ENCODE assay signal across 35 cellular contexts in genomic region chr4:162640152-162640551, GRCh38.
"Had no signal": no experiment of that assay in that cellular context is flagged by ENCODE, and none has a peak within 500 bp of the region (broad histone marks: within the 10 kb centered on the region; RNA-seq: fewer than 3 reads in every experiment).

No MANE protein-coding gene starts in this region.

- DNase-seq: activated B cell treated with CpG ODN at 0.5 μM for 24 hours; activated CD4-positive, alpha-beta memory T cell treated with anti-CD3 and anti-CD28 coated beads for 36 hours; activated CD4-positive, alpha-beta T cell treated with anti-CD3 and anti-CD28 coated beads for 4 hours; activated CD4-positive, alpha-beta T cell treated with anti-CD3 and anti-CD28 coated beads, Interleukin-2, amount 10 ng/mL, durations not matched to agents 24 days and 14 days; activated CD4-positive, alpha-beta T cell treated with anti-CD3 and anti-CD28 coated beads, Interleukin-2, amount 50 U/mL, for 1 hour; activated CD4-positive, alpha-beta T cell treated with anti-CD3 and anti-CD28 coated beads, Interleukin-2, amount 50 U/mL, for 4 hours; activated CD4-positive, CD25-positive, alpha-beta regulatory T cell treated with anti-CD3 and anti-CD28 coated beads, Interleukin-2, amount 50 U/mL, for 72 hours; activated CD8-positive, alpha-beta memory T cell treated with anti-CD3 and anti-CD28 coated beads, Interleukin-2, amount 50 U/mL, for 4 hours; activated CD8-positive, alpha-beta T cell treated with anti-CD3 and anti-CD28 coated beads for 36 hours; activated effector memory CD4-positive, alpha-beta T cell treated with anti-CD3 and anti-CD28 coated beads, Interleukin-2, amount 50 U/mL, for 16 hours; activated gamma-delta T cell treated with Interleukin-2 at 50 U/mL for 16 hours; activated naive CD4-positive, alpha-beta T cell; activated naive CD4-positive, alpha-beta T cell treated with anti-CD3 and anti-CD28 coated beads for 36 hours; activated naive CD4-positive, alpha-beta T cell treated with anti-CD3 and anti-CD28 coated beads, Interleukin-2, amount 50 U/mL, for 16 hours; activated naive CD8-positive, alpha-beta T cell treated with anti-CD3 and anti-CD28 coated beads for 36 hours; activated T-cell treated with anti-CD3 and anti-CD28 coated beads for 4 hours; activated T-cell treated with anti-CD3 and anti-CD28 coated beads, Interleukin-2, amount 50 U/mL, for 1 hour; activated T-cell treated with anti-CD3 and anti-CD28 coated beads, Interleukin-2, amount 50 U/mL, for 4 hours; activated T-cell treated with anti-CD3 and anti-CD28 coated beads, Interleukin-2, amount 50 U/mL, for 72 hours; adrenal gland; amniotic stem cell; aorta; body of pancreas; brain microvascular endothelial cell; central memory CD4-positive, alpha-beta T cell; T-helper 1 cell; T-helper 2 cell; T-helper 9 cell had no signal

- H3K27ac Mint-ChIP-seq: activated B cell treated with CpG ODN at 0.5 μM for 24 hours; activated CD4-positive, alpha-beta memory T cell treated with anti-CD3 and anti-CD28 coated beads for 36 hours; activated CD4-positive, alpha-beta T cell treated with anti-CD3 and anti-CD28 coated beads, Interleukin-2, amount 10 ng/mL, durations not matched to agents 24 days and 14 days; activated CD8-positive, alpha-beta T cell treated with anti-CD3 and anti-CD28 coated beads for 36 hours; activated naive CD4-positive, alpha-beta T cell treated with anti-CD3 and anti-CD28 coated beads for 36 hours; activated naive CD4-positive, alpha-beta T cell treated with anti-CD3 and anti-CD28 coated beads, Interleukin-2, amount 50 U/mL, for 72 hours; activated naive CD8-positive, alpha-beta T cell treated with anti-CD3 and anti-CD28 coated beads for 36 hours; activated T-cell treated with anti-CD3 and anti-CD28 coated beads, Interleukin-2, amount 50 U/mL, for 72 hours; activated T-helper 1 cell treated with anti-CD3 and anti-CD28 coated beads, Interleukin-12 subunit alpha, Interleukin-12 subunit beta, Interleukin-2, Interleukin-4 antibody, amounts not matched to agents 30 ng/mL and 10 ng/mL and 1 ng/mL, durations not matched to agents 14 hours and 24 hours and 36 hours; activated T-helper 17 cell treated with anti-CD3 and anti-CD28 coated beads, Interleukin-2, amount 50 U/mL, for 72 hours; T-helper 1 cell treated with Interleukin-12 subunit alpha and Interleukin-12 subunit beta and Interleukin-4 antibody, amounts not matched to agents 30 μg/mL and 1 μg/mL, for 36 hours; T-helper 2 cell treated with Interferon-gamma antibody and Interleukin-4, amounts not matched to agents 5 μg/mL and 100 μg/mL, for 36 hours had no signal

- H3K27me3 Mint-ChIP-seq: activated B cell treated with CpG ODN at 0.5 μM for 24 hours; activated CD4-positive, alpha-beta memory T cell treated with anti-CD3 and anti-CD28 coated beads for 36 hours; activated CD4-positive, alpha-beta T cell treated with anti-CD3 and anti-CD28 coated beads, Interleukin-2, amount 10 ng/mL, durations not matched to agents 24 days and 14 days; activated CD8-positive, alpha-beta T cell treated with anti-CD3 and anti-CD28 coated beads for 36 hours; activated naive CD8-positive, alpha-beta T cell treated with anti-CD3 and anti-CD28 coated beads for 36 hours; activated T-helper 17 cell treated with anti-CD3 and anti-CD28 coated beads, Interleukin-2, amount 50 U/mL, for 72 hours had no signal

- H3K27me3 ChIP-seq: adrenal gland, body of pancreas, brain microvascular endothelial cell, breast epithelium had no signal

- H3K4me1 Mint-ChIP-seq: activated B cell treated with CpG ODN at 0.5 μM for 24 hours; activated CD4-positive, alpha-beta T cell treated with anti-CD3 and anti-CD28 coated beads, Interleukin-2, amount 10 ng/mL, durations not matched to agents 24 days and 14 days; activated naive CD8-positive, alpha-beta T cell treated with anti-CD3 and anti-CD28 coated beads for 36 hours; activated T-helper 17 cell treated with anti-CD3 and anti-CD28 coated beads, Interleukin-2, amount 50 U/mL, for 72 hours had no signal

- H3K36me3 Mint-ChIP-seq: activated CD4-positive, alpha-beta memory T cell treated with anti-CD3 and anti-CD28 coated beads for 36 hours; activated naive CD4-positive, alpha-beta T cell treated with anti-CD3 and anti-CD28 coated beads, Interleukin-2, amount 50 U/mL, for 72 hours; activated naive CD8-positive, alpha-beta T cell treated with anti-CD3 and anti-CD28 coated beads for 36 hours had no signal

- H3K4me1 ChIP-seq: adrenal gland, body of pancreas, breast epithelium had no signal

- H3K4me3 Mint-ChIP-seq: activated B cell treated with CpG ODN at 0.5 μM for 24 hours; activated CD4-positive, alpha-beta memory T cell treated with anti-CD3 and anti-CD28 coated beads for 36 hours; activated CD4-positive, alpha-beta T cell treated with anti-CD3 and anti-CD28 coated beads, Interleukin-2, amount 10 ng/mL, durations not matched to agents 24 days and 14 days; activated CD8-positive, alpha-beta T cell treated with anti-CD3 and anti-CD28 coated beads for 36 hours; activated naive CD4-positive, alpha-beta T cell treated with anti-CD3 and anti-CD28 coated beads for 36 hours; activated naive CD8-positive, alpha-beta T cell treated with anti-CD3 and anti-CD28 coated beads for 36 hours; activated T-cell treated with anti-CD3 and anti-CD28 coated beads, Interleukin-2, amount 50 U/mL, for 4 hours; activated T-cell treated with anti-CD3 and anti-CD28 coated beads, Interleukin-2, amount 50 U/mL, for 72 hours; activated T-helper 1 cell treated with anti-CD3 and anti-CD28 coated beads, Interleukin-12 subunit alpha, Interleukin-12 subunit beta, Interleukin-2, Interleukin-4 antibody, amounts not matched to agents 30 ng/mL and 10 ng/mL and 1 ng/mL, durations not matched to agents 14 hours and 24 hours and 36 hours; activated T-helper 17 cell treated with anti-CD3 and anti-CD28 coated beads, Interleukin-2, amount 50 U/mL, for 72 hours; T-helper 1 cell treated with Interleukin-12 subunit alpha and Interleukin-12 subunit beta and Interleukin-4 antibody, amounts not matched to agents 30 μg/mL and 1 μg/mL, for 36 hours; T-helper 2 cell treated with Interferon-gamma antibody and Interleukin-4, amounts not matched to agents 5 μg/mL and 100 μg/mL, for 36 hours had no signal

- H3K9me3 ChIP-seq: adrenal gland, body of pancreas, breast epithelium had no signal

- H3K27ac ChIP-seq: adrenal gland, body of pancreas, brain microvascular endothelial cell, breast epithelium, VCaP had no signal

- ATAC-seq: activated CD8-positive, alpha-beta T cell treated with anti-CD3 and anti-CD28 coated beads for 36 hours; activated naive CD4-positive, alpha-beta T cell treated with anti-CD3 and anti-CD28 coated beads, Interleukin-2, amount 50 U/mL, for 72 hours; activated T-cell treated with anti-CD3 and anti-CD28 coated beads, Interleukin-2, amount 50 U/mL, for 4 hours; activated T-cell treated with anti-CD3 and anti-CD28 coated beads, Interleukin-2, amount 50 U/mL, for 72 hours; activated T-helper 17 cell treated with anti-CD3 and anti-CD28 coated beads, Interleukin-2, amount 50 U/mL, for 72 hours; body of pancreas had no signal

- H3K4me3 ChIP-seq: adrenal gland, body of pancreas, breast epithelium had no signal

- H3K9me3 Mint-ChIP-seq: activated B cell treated with CpG ODN at 0.5 μM for 24 hours; activated CD4-positive, alpha-beta T cell treated with anti-CD3 and anti-CD28 coated beads, Interleukin-2, amount 10 ng/mL, durations not matched to agents 24 days and 14 days; activated naive CD8-positive, alpha-beta T cell treated with anti-CD3 and anti-CD28 coated beads for 36 hours; activated T-helper 1 cell treated with anti-CD3 and anti-CD28 coated beads, Interleukin-12 subunit alpha, Interleukin-12 subunit beta, Interleukin-2, Interleukin-4 antibody, amounts not matched to agents 30 ng/mL and 10 ng/mL and 1 ng/mL, durations not matched to agents 14 hours and 24 hours and 36 hours; T-helper 1 cell treated with Interleukin-12 subunit alpha and Interleukin-12 subunit beta and Interleukin-4 antibody, amounts not matched to agents 30 μg/mL and 1 μg/mL, for 36 hours had no signal

- H3K36me3 ChIP-seq: adrenal gland, brain microvascular endothelial cell, breast epithelium had no signal
